In genomic region chr13:46051958-46052313, GRCh38 we compare ENCODE assay signal across 8 cellular contexts. TPM values are rescaled to one million over a fixed set of nuclear protein-coding genes. Genes with fewer than 3 reads are reported as not detected.
DNase-seq lines count a peak whose midpoint lies in the region; ATAC-seq and TF ChIP-seq lines count a peak whose summit lies in the region.

No MANE protein-coding gene starts in this region.

- DNase-seq in chondrocyte (ENCODE audit: low spot score) (no peak), mucosa of descending colon (no peak), NCI-H1694 treated with DMSO at 0.1 percent for 48 hours (lab: John Stamatoyannopoulos, UW) (no peak), middle frontal gyrus (ENCODE audit: extremely low spot score, low spot score) (no peak), islet precursor cell (no peak), iPS-NIHi11 (ENCODE audit: low spot score) (no peak)

- H3K9ac ChIP-seq in HUES64 (ENCODE audit: low read depth, low read length) = peak overlapping the region; percentile 92

- 3% methylated on average over 6 of the region's 7 CpGs for WGBS in HUES64

- peaks cover 39% of the 10 kb centered on the region for H3K4me1 Mint-ChIP-seq in chondrocyte (ENCODE audit: low read depth)

- H3K4me1 ChIP-seq in HUES64 (ENCODE audit: insufficient read depth, low read length) = no peaks in the 10 kb centered on the region; the same call in 1 of the 2 replicates
- H3K4me1 ChIP-seq in mucosa of descending colon (ENCODE audit: low read depth) = peaks cover 20% of the 10 kb centered on the region

- ATAC-seq in GM18508 (IDR thresholded peaks at IDR 0.05; ENCODE audit: insufficient read depth, unreplicated experiment) (peak; percentile 14), mucosa of descending colon (peak; percentile 18)

- peaks cover 5% of the 10 kb centered on the region; the same call in 1 of the 2 replicates for H3K27me3 ChIP-seq in HUES64 (ENCODE audit: insufficient read depth, low read length)

- no peaks in the 10 kb centered on the region for H3K36me3 Mint-ChIP-seq in chondrocyte (ENCODE audit: low read depth)

- intact Hi-C loops in mucosa of descending colon (cut with DNase I, micrococcal nuclease) = no loop called here

- no peaks in the 10 kb centered on the region for H3K27me3 Mint-ChIP-seq in chondrocyte (ENCODE audit: low read depth)

- H3K4me3 ChIP-seq in HUES64 (ENCODE audit: low read length) (peak overlapping the region; percentile 90), mucosa of descending colon (peak overlapping the region; percentile 76)

- H3K36me3 ChIP-seq in HUES64 (ENCODE audit: insufficient read depth, low read length) (no peaks in the 10 kb centered on the region), mucosa of descending colon (ENCODE audit: low read depth) (no peaks in the 10 kb centered on the region)

- peak overlapping the region; percentile 90 for H3K27ac ChIP-seq in HUES64 (ENCODE audit: low read depth, low read length)

- H3K27ac Mint-ChIP-seq in chondrocyte (ENCODE audit: unreplicated experiment) = peak overlapping the region; percentile 99

- H3K4me3 Mint-ChIP-seq in chondrocyte (ENCODE audit: unreplicated experiment) = peak overlapping the region; percentile 97

- H3K9me3 ChIP-seq in HUES64 (ENCODE audit: insufficient read depth, low read depth, low read length) (no peaks in the 10 kb centered on the region), mucosa of descending colon (no peaks in the 10 kb centered on the region)

- no peaks in the 10 kb centered on the region for H3K9me3 Mint-ChIP-seq in chondrocyte (ENCODE audit: low read depth)

- TF ChIP-seq CTCF in chondrocyte (IDR thresholded peaks at IDR 0.05) (no peak), mucosa of descending colon (IDR thresholded peaks at IDR 0.05) (no peak)

RNA-seq across cellular contexts. Expression of gene ZC3H13, which starts 0.6 kb away (rescaled TPM):
- 30.0 TPM for polyA plus RNA-seq in HUES64 (2013, experiment 1 of 2)
- 34.9 TPM for polyA plus RNA-seq in HUES64 (2013, experiment 2 of 2)
- total RNA-seq in chondrocyte (38.8 to 45.0 TPM (median 39.6 TPM) in 3 replicates), mucosa of descending colon (10 to 100 TPM; 26.6 to 70.9 (median 29.5) TPM)

RNA-seq across cellular contexts. Expression of gene CPB2, which starts 52.9 kb away (rescaled TPM):
- not detected for polyA plus RNA-seq in HUES64 (2013, experiment 1 of 2)
- polyA plus RNA-seq in HUES64 (2013, experiment 2 of 2) = not detected
- total RNA-seq in chondrocyte (not detected in 3 replicates), mucosa of descending colon (not detected)
